Comparison of ENCODE assay signal across 17 cellular contexts in the genomic region with DNA sequence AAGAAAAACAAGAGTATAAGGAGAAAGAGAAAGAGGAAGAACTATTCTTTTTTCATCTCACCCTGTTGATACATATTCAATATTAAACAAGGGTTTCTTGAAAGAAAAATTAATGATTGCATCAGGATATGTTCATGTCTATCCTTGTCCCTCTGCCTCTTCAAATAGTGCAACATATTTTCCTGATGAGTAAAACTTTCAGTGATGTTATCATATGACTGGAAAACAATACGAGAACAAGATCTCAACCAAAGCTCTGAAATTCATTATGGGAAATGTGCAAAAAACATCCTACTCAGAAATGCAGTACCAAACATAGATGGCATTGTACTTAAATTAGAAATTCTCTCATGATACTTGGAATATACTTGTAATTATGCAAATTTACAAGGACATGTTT.
DNase-seq lines count a peak whose midpoint lies in the region; ATAC-seq, FAIRE-seq and TF ChIP-seq lines count a peak whose summit lies in the region.
"Had no signal": no experiment of that assay in that cellular context is flagged by ENCODE, and none has a peak within 500 bp of the region (broad histone marks: within the 10 kb centered on the region; RNA-seq: fewer than 3 reads in every experiment).

No MANE protein-coding gene starts in this region.

- TF ChIP-seq POLR2A in IMR-90 (IDR thresholded peaks at IDR 0.05; ENCODE audit: low read depth, low read length) = no peak

- no peak overlapping the region for H2BK5ac ChIP-seq in IMR-90 (ENCODE audit: low read depth, low read length, poor library complexity, severe bottlenecking)

- no peak overlapping the region for H4K5ac ChIP-seq in IMR-90 (ENCODE audit: low read depth, low read length)

- no peak for TF ChIP-seq RAD21 in IMR-90 (IDR thresholded peaks at IDR 0.05; ENCODE audit: low read length)

- no TSS peak for BruUV-seq in IMR-90 (replicated peaks; lab: Mats Ljungman, UMichigan)

- ATAC-seq in IMR-90 (ENCODE audit: low read depth) (no peak), HG02970 (IDR thresholded peaks at IDR 0.05; ENCODE audit: low FRiP score, unreplicated experiment) (no peak)
- ATAC-seq: activated CD4-positive, CD25-positive, alpha-beta regulatory T cell treated with anti-CD3 and anti-CD28 coated beads, Interleukin-2, amount 50 U/mL, for 24 hours had no signal

- no peak overlapping the region for H3K4me2 ChIP-seq in IMR-90 (ENCODE audit: low read depth, low read length)
- H3K4me2 ChIP-seq in keratinocyte (ENCODE audit: control insufficient read depth, extremely low read depth, insufficient read depth, low read depth, low read length) = peak overlapping the region; percentile 54

- H3K4me3 ChIP-seq in IMR-90 (ENCODE audit: insufficient read depth, low read depth, low read length) (no peak overlapping the region), cardiac fibroblast (replicated peaks in 1 of 2; ENCODE audit: low read depth in 2 of 2, low read length in 2 of 2) (no peak overlapping the region), keratinocyte (ENCODE audit: control insufficient read depth in 2 of 3, extremely low read depth in 1 of 3, insufficient read depth in 2 of 3, low read depth in 1 of 3, low read length in 3 of 3) (no peak overlapping the region)
- H3K4me3 ChIP-seq: esophagus squamous epithelium, prostate gland, thyroid gland had no signal

- intact Hi-C loops in IMR-90 (cut with micrococcal nuclease) = no loop called here

- no peak overlapping the region for H2AK9ac ChIP-seq in IMR-90 (replicated peaks; ENCODE audit: low read depth, low read length, poor library complexity)

- no peak overlapping the region for H3K23ac ChIP-seq in IMR-90 (ENCODE audit: low read depth, low read length)

- POLR2A ChIA-PET in IMR-90 (lab: Charles Lee; ENCODE audit: unreplicated experiment) = no interaction called here

- H3K18ac ChIP-seq in IMR-90 (ENCODE audit: low read depth, low read length) = no peak overlapping the region

- no peak overlapping the region for H2BK15ac ChIP-seq in IMR-90 (ENCODE audit: low read depth, low read length)

- dilution Hi-C loops in IMR-90 (cut with HindIII; ENCODE audit: low sequenced_read_pairs, unreplicated experiment) (no loop called here), keratinocyte (cut with MboI; ENCODE audit: extremely low pct_ligation_motif_present, low sequenced_read_pairs) (no loop called here)

- H4K20me1 ChIP-seq in IMR-90 (ENCODE audit: insufficient read depth, low read length) (no peaks in the 10 kb centered on the region), keratinocyte (ENCODE audit: control insufficient read depth, extremely low read depth, insufficient read depth, low read length) (no peaks in the 10 kb centered on the region)

- peak; percentile 39 for DNase-seq in AG08395 (ENCODE audit: low spot score)
- DNase-seq in IMR-90 = peak; percentile 28
- peak; percentile 25 to 73 for DNase-seq in cardiac fibroblast (ENCODE audit: low read depth in 2 of 2)
- peak; percentile 21 for DNase-seq in keratinocyte (ENCODE audit: low read depth, low spot score)
- DNase-seq in NCI-H2227 treated with DMSO at 0.1 percent for 48 hours (lab: John Stamatoyannopoulos, UW) = no peak
- no peak for DNase-seq in NOMO-1 treated with dmso at 0.1 percent for 144 hours (lab: John Stamatoyannopoulos, UW; ENCODE audit: unreplicated experiment)
- DNase-seq in OCI-M2 (lab: John Stamatoyannopoulos, UW; ENCODE audit: unreplicated experiment) = no peak
- DNase-seq: activated CD8-positive, alpha-beta memory T cell treated with anti-CD3 and anti-CD28 coated beads, Interleukin-2, amount 50 U/mL, for 4 hours; DMS 273 treated with DMSO at 0.1 percent for 48 hours; esophagus squamous epithelium; NCI-H510A treated with DMSO at 0.1 percent for 48 hours; RPMI8226; T-helper 2 cell; thyroid gland had no signal

- FAIRE-seq in keratinocyte (lab: Jason Lieb, UNC) = peak; percentile 69

- H3K9me1 ChIP-seq in IMR-90 (ENCODE audit: insufficient read depth, low read length) (no peaks in the 10 kb centered on the region), keratinocyte (ENCODE audit: control insufficient read depth, extremely low read depth, insufficient read depth, low read length) (no peaks in the 10 kb centered on the region)

- H4K91ac ChIP-seq in IMR-90 (ENCODE audit: insufficient read depth, low read depth, low read length) = no peak overlapping the region

- no peak overlapping the region for H2BK120ac ChIP-seq in IMR-90 (ENCODE audit: low read depth, low read length)

- in situ Hi-C loops in IMR-90 (cut with MboI; ENCODE audit: low sequenced_read_pairs) = no loop called here

- H3K36me3 ChIP-seq in IMR-90 (ENCODE audit: control insufficient read depth, insufficient read depth, low read length) (no peaks in the 10 kb centered on the region), keratinocyte (ENCODE audit: control insufficient read depth in 2 of 2, extremely low read depth in 1 of 2, insufficient read depth in 2 of 2, low read length in 2 of 2) (no peaks in the 10 kb centered on the region)
- H3K36me3 ChIP-seq: esophagus squamous epithelium, prostate gland, thyroid gland had no signal

- no peak overlapping the region for H3K4ac ChIP-seq in IMR-90 (ENCODE audit: low read depth, low read length)

- H3K9me3 ChIP-seq in IMR-90 (ENCODE audit: control insufficient read depth, insufficient read depth, low read length) (no peaks in the 10 kb centered on the region), keratinocyte (ENCODE audit: control insufficient read depth, low read depth, low read length) (no peaks in the 10 kb centered on the region)
- H3K9me3 ChIP-seq: esophagus squamous epithelium, prostate gland, thyroid gland had no signal

- CTCF ChIA-PET in IMR-90 (lab: Yijun Ruan, JAX) = no interaction called here

- no peak overlapping the region for H4K8ac ChIP-seq in IMR-90 (ENCODE audit: low read depth in 2 of 2, low read length in 2 of 2)

- H3K14ac ChIP-seq in IMR-90 (replicated peaks; ENCODE audit: low read depth, low read length) = no peak overlapping the region

- H2AFZ ChIP-seq in IMR-90 (replicated peaks; ENCODE audit: low read length, poor library complexity) (no peak overlapping the region), keratinocyte (ENCODE audit: control insufficient read depth, low read length) (peak overlapping the region; percentile 82)

- H3K9ac ChIP-seq in IMR-90 (ENCODE audit: low read depth, low read length) = no peak overlapping the region
- H3K9ac ChIP-seq in keratinocyte (ENCODE audit: control insufficient read depth, extremely low read depth, insufficient read depth, low read length) = no peak overlapping the region

- no peak overlapping the region for H2AK5ac ChIP-seq in IMR-90 (ENCODE audit: low read depth, low read length)

- no peaks in the 10 kb centered on the region for H3K79me1 ChIP-seq in IMR-90 (ENCODE audit: low read depth in 1 of 2, low read length in 2 of 2)

- H3K56ac ChIP-seq in IMR-90 (ENCODE audit: extremely low read depth, insufficient read depth, low read length) = no peak overlapping the region

- no peak overlapping the region for H2BK20ac ChIP-seq in IMR-90 (ENCODE audit: low read depth, low read length)

- H3K27me3 ChIP-seq in IMR-90 (ENCODE audit: control insufficient read depth, insufficient read depth, low read length) (no peaks in the 10 kb centered on the region), keratinocyte (ENCODE audit: control insufficient read depth, extremely low read depth, insufficient read depth, low read length) (no peaks in the 10 kb centered on the region)
- H3K27me3 ChIP-seq: esophagus squamous epithelium, thyroid gland had no signal

- H3K4me1 ChIP-seq in IMR-90 (ENCODE audit: control insufficient read depth, insufficient read depth, low read length) (no peaks in the 10 kb centered on the region), keratinocyte (ENCODE audit: control insufficient read depth, extremely low read depth, insufficient read depth, low read length) (peaks cover 19% of the 10 kb centered on the region)
- H3K4me1 ChIP-seq: esophagus squamous epithelium, prostate gland, thyroid gland had no signal

- H3K27ac ChIP-seq in IMR-90 (ENCODE audit: insufficient read depth, low read length) (no peak overlapping the region), keratinocyte (ENCODE audit: control insufficient read depth, insufficient read depth, low read length) (peak overlapping the region; percentile 80)
- H3K27ac ChIP-seq: esophagus squamous epithelium, prostate gland, thyroid gland had no signal

- TF ChIP-seq CTCF in IMR-90 (conservative IDR thresholded peaks at IDR 0.05; ENCODE audit: low read depth, low read length) = no peak
- no peak for TF ChIP-seq CTCF in cardiac fibroblast (IDR thresholded peaks at IDR 0.05; ENCODE audit: low read depth, low read length)
- TF ChIP-seq CTCF in keratinocyte (optimal IDR thresholded peaks at IDR 0.05 in 1 of 3, IDR thresholded peaks at IDR 0.05 in 1 of 3, conservative IDR thresholded peaks at IDR 0.05 in 1 of 3; ENCODE audit: extremely low read depth in 1 of 3, insufficient read depth in 2 of 3, low read length in 3 of 3) = no peak

- H3K79me2 ChIP-seq in keratinocyte (ENCODE audit: control insufficient read depth, insufficient read depth, low read length) = no peaks in the 10 kb centered on the region

- WGBS in IMR-90 (ENCODE audit: extremely low coverage in 2 of 2, insufficient read length in 1 of 2), 2 experiments = no CpG with 5 or more reads among the region's 1 CpG

TF ChIP-seq in IMR-90, 13 proteins besides CTCF, POLR2A, EP300 and RAD21:
- TF ChIP-seq FOS (IDR thresholded peaks at IDR 0.05; ENCODE audit: low read depth, low read length) (no peak), CHD1 (IDR thresholded peaks at IDR 0.05; ENCODE audit: low read depth, low read length) (no peak), BHLHE40 (IDR thresholded peaks at IDR 0.05; ENCODE audit: low read depth, low read length) (no peak), RCOR1 (IDR thresholded peaks at IDR 0.05; ENCODE audit: insufficient replicate concordance, low read length) (no peak), CEBPB (IDR thresholded peaks at IDR 0.05; ENCODE audit: low read depth, low read length) (no peak), MXI1 (IDR thresholded peaks at IDR 0.05; ENCODE audit: borderline replicate concordance, low read depth, low read length) (no peak), MAFK (IDR thresholded peaks at IDR 0.05; ENCODE audit: low read depth, low read length) (no peak)

Comparison
In these comparisons a context has a peak if more than half of its experiments do, and no peak if none do; other contexts are left out.
1. DNase-seq: peak in AG08395 (single experiment), IMR-90 (single experiment), cardiac fibroblast (2 of 2) and keratinocyte (single experiment); none in NCI-H2227 treated with DMSO at 0.1 percent for 48 hours (single experiment), NOMO-1 treated with dmso at 0.1 percent for 144 hours (single experiment) and OCI-M2 (single experiment).